In genomic region chr10:82206831-82207230, GRCh38 we compare ENCODE assay signal across 18 cellular contexts.
"Had no signal": no experiment of that assay in that cellular context is flagged by ENCODE, and none has a peak within 500 bp of the region (broad histone marks: within the 10 kb centered on the region; RNA-seq: fewer than 3 reads in every experiment).

No MANE protein-coding gene starts in this region.

- H3K4me3 ChIP-seq: breast epithelium, lung, psoas muscle, thoracic aorta, upper lobe of right lung had no signal

- DNase-seq: activated CD4-positive, alpha-beta T cell treated with anti-CD3 and anti-CD28 coated beads, Interleukin-2, amount 50 U/mL, for 1 hour; activated CD8-positive, alpha-beta memory T cell treated with anti-CD3 and anti-CD28 coated beads for 24 hours; activated gamma-delta T cell treated with Interleukin-2 at 50 U/mL for 16 hours; activated naive CD8-positive, alpha-beta T cell treated with anti-CD3 and anti-CD28 coated beads, Interleukin-2, amount 10 ng/mL, durations not matched to agents 7 days and 5 days; anterior cingulate cortex; dermis blood vessel endothelial cell; erythroblast; foreskin melanocyte; head of caudate nucleus; immature natural killer cell; left colon; psoas muscle; T-helper 1 cell; T1000; upper lobe of right lung had no signal
